ENCODE assay signal across 11 cellular contexts in genomic region chr1:9715536-9716226, GRCh38.
DNase-seq lines count a peak whose midpoint lies in the region; ATAC-seq and TF ChIP-seq lines count a peak whose summit lies in the region.
"Had no signal": no experiment of that assay in that cellular context is flagged by ENCODE, and none has a peak within 500 bp of the region (broad histone marks: within the 10 kb centered on the region; RNA-seq: fewer than 3 reads in every experiment).

No MANE protein-coding gene starts in this region.

- intact Hi-C loops in psoas muscle (cut with DNase I), result no loop called here

- peaks cover 76% of the 10 kb centered on the region for H3K36me3 Mint-ChIP-seq in activated CD8-positive, alpha-beta memory T cell treated with anti-CD3 and anti-CD28 coated beads, Interleukin-2, amount 10 ng/mL, durations not matched to agents 7 days and 5 days
- peaks cover 54 to 71% of the 10 kb centered on the region in 2 donors for H3K36me3 Mint-ChIP-seq in stimulated activated naive B cell treated with anti-CD40 and anti-IgM and Interleukin-4, amounts not matched to agents 10 μg/mL and 1 μg/mL and 100 μg/mL, for 72 hours

- H3K9me3 ChIP-seq in psoas muscle, result no peaks in the 10 kb centered on the region
- H3K9me3 ChIP-seq: right atrium auricular region had no signal

- CTCF ChIA-PET in activated CD8-positive, alpha-beta memory T cell treated with anti-CD3 and anti-CD28 coated beads, Interleukin-2, amount 10 ng/mL, durations not matched to agents 7 days and 5 days (lab: Charles Lee), result interaction anchor here (0.7 to 7.9 kb wide), 9 partner anchors 9 to 153 kb away, joined by 3 to 150 read pairs (median 5); partner anchors contain the start of gene PIK3CD

- WGBS in psoas muscle, 3 donors, result 80 to 89% (median 87%) methylated on average over 40 of the region's 40 CpGs

- no peak overlapping the region for H3K4me3 ChIP-seq in psoas muscle
- H3K4me3 ChIP-seq: right atrium auricular region had no signal

- no peaks in the 10 kb centered on the region for H3K9me3 Mint-ChIP-seq in activated CD8-positive, alpha-beta memory T cell treated with anti-CD3 and anti-CD28 coated beads, Interleukin-2, amount 10 ng/mL, durations not matched to agents 7 days and 5 days (ENCODE audit: low read depth)
- peaks cover 0 to 1% of the 10 kb centered on the region in 2 donors for H3K9me3 Mint-ChIP-seq in stimulated activated naive B cell treated with anti-CD40 and anti-IgM and Interleukin-4, amounts not matched to agents 10 μg/mL and 1 μg/mL and 100 μg/mL, for 72 hours

- ATAC-seq in activated CD8-positive, alpha-beta memory T cell treated with anti-CD3 and anti-CD28 coated beads, Interleukin-2, amount 10 ng/mL, durations not matched to agents 7 days and 5 days, result peak; percentile 44
- no peak for ATAC-seq in stimulated activated naive B cell treated with anti-CD40 and anti-IgM and Interleukin-4, amounts not matched to agents 10 μg/mL and 1 μg/mL and 100 μg/mL, for 72 hours (replicated peaks)
- ATAC-seq in psoas muscle, result no peak
- no peak for ATAC-seq in GM21360 (IDR thresholded peaks at IDR 0.05; ENCODE audit: unreplicated experiment)

- DNase-seq in T follicular helper cell (ENCODE audit: low read depth), result peak; percentile 63
- peak; percentile 88 for DNase-seq in activated CD8-positive, alpha-beta memory T cell treated with anti-CD3 and anti-CD28 coated beads, Interleukin-2, amount 10 ng/mL, durations not matched to agents 7 days and 5 days
- DNase-seq in central memory CD4-positive, alpha-beta T cell, result peak; percentile 76
- no peak for DNase-seq in stimulated activated naive B cell treated with anti-CD40 and anti-IgM and Interleukin-4, amounts not matched to agents 10 μg/mL and 1 μg/mL and 100 μg/mL, for 72 hours
- no peak for DNase-seq in psoas muscle
- DNase-seq in kidney glomerular epithelial cell (lab: John Stamatoyannopoulos, UW), result no peak
- DNase-seq: activated CD4-positive, CD25-positive, alpha-beta regulatory T cell treated with anti-CD3 and anti-CD28 coated beads, Interleukin-2, amount 50 U/mL, for 72 hours; NCI-H2227 treated with DMSO at 0.1 percent for 48 hours; Right ventricle myocardium superior had no signal

- H3K4me1 Mint-ChIP-seq in activated CD8-positive, alpha-beta memory T cell treated with anti-CD3 and anti-CD28 coated beads, Interleukin-2, amount 10 ng/mL, durations not matched to agents 7 days and 5 days, result peaks cover 81% of the 10 kb centered on the region
- peaks cover 33 to 50% of the 10 kb centered on the region in 2 donors for H3K4me1 Mint-ChIP-seq in stimulated activated naive B cell treated with anti-CD40 and anti-IgM and Interleukin-4, amounts not matched to agents 10 μg/mL and 1 μg/mL and 100 μg/mL, for 72 hours

- no peak overlapping the region for H3K27ac ChIP-seq in psoas muscle
- H3K27ac ChIP-seq: right atrium auricular region had no signal

- peak overlapping the region; percentile 96 for H3K27ac Mint-ChIP-seq in activated CD8-positive, alpha-beta memory T cell treated with anti-CD3 and anti-CD28 coated beads, Interleukin-2, amount 10 ng/mL, durations not matched to agents 7 days and 5 days
- H3K27ac Mint-ChIP-seq in stimulated activated naive B cell treated with anti-CD40 and anti-IgM and Interleukin-4, amounts not matched to agents 10 μg/mL and 1 μg/mL and 100 μg/mL, for 72 hours, result peak overlapping the region; percentile 97

- H3K4me3 Mint-ChIP-seq in activated CD8-positive, alpha-beta memory T cell treated with anti-CD3 and anti-CD28 coated beads, Interleukin-2, amount 10 ng/mL, durations not matched to agents 7 days and 5 days, result peak overlapping the region; percentile 87
- peak overlapping the region in 1 of 2 donors; percentile 81 for H3K4me3 Mint-ChIP-seq in stimulated activated naive B cell treated with anti-CD40 and anti-IgM and Interleukin-4, amounts not matched to agents 10 μg/mL and 1 μg/mL and 100 μg/mL, for 72 hours

- H3K27me3 ChIP-seq in psoas muscle (ENCODE audit: insufficient read depth in 3 of 3, low read length in 2 of 3), result no peaks in the 10 kb centered on the region
- H3K27me3 ChIP-seq: right atrium auricular region had no signal

- no peak for TF ChIP-seq CTCF in psoas muscle (IDR thresholded peaks at IDR 0.05)

- no peaks in the 10 kb centered on the region for H3K4me1 ChIP-seq in psoas muscle

- peaks cover 0 to 7% of the 10 kb centered on the region in 2 donors for H3K36me3 ChIP-seq in psoas muscle (ENCODE audit: insufficient read depth in 1 of 2, low read depth in 1 of 2)

- peaks cover 2% of the 10 kb centered on the region for H3K27me3 Mint-ChIP-seq in activated CD8-positive, alpha-beta memory T cell treated with anti-CD3 and anti-CD28 coated beads, Interleukin-2, amount 10 ng/mL, durations not matched to agents 7 days and 5 days
- no peaks in the 10 kb centered on the region for H3K27me3 Mint-ChIP-seq in stimulated activated naive B cell treated with anti-CD40 and anti-IgM and Interleukin-4, amounts not matched to agents 10 μg/mL and 1 μg/mL and 100 μg/mL, for 72 hours

Comparison
In these comparisons a context has a peak if more than half of its experiments do, and no peak if none do; other contexts are left out.
1. DNase-seq: peak in T follicular helper cell (single experiment), activated CD8-positive, alpha-beta memory T cell treated with anti-CD3 and anti-CD28 coated beads, Interleukin-2, amount 10 ng/mL, durations not matched to agents 7 days and 5 days (single experiment) and central memory CD4-positive, alpha-beta T cell (single experiment); none in stimulated activated naive B cell treated with anti-CD40 and anti-IgM and Interleukin-4, amounts not matched to agents 10 μg/mL and 1 μg/mL and 100 μg/mL, for 72 hours (single experiment), psoas muscle (0 of 2) and kidney glomerular epithelial cell (single experiment).